In the genomic region with DNA sequence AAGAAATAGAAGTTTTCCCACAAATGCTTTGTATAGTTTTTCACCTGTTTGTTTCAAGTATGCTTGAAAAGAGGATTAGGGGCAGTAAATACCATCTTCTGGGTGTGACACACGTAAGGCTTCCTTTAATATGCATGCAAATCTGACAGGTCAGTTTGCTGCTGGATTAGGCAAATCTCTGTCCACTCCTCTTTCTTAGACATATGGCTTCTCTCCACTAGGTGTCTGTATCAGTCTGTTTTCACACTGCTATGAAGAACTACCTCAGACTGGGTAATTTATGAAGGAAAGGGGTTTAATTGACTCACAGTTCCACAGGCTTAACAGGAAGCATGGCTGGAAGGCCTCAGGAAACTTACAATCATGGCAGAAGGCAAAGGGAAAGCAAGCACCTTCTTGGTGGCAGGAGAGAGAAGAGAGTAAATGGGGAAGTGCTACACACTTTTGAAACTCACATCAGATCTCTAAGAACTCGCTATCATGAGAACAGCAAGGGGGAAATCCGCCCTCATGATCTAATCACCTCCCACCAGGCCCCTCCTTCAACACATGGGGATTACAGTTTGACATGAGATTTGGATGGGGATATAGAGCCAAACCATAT, we compare ENCODE assay signal across 2 cellular contexts.
TF ChIP-seq lines count a peak whose summit lies in the region.

No MANE protein-coding gene starts in this region.

TF ChIP-seq in IMR-90, 13 proteins besides CTCF, POLR2A, EP300 and RAD21 (continued from another document):
- TF ChIP-seq RFX5 (IDR thresholded peaks at IDR 0.05; ENCODE audit: low read depth, low read length) (no peak), BHLHE40 (IDR thresholded peaks at IDR 0.05; ENCODE audit: low read depth, low read length) (no peak), MXI1 (IDR thresholded peaks at IDR 0.05; ENCODE audit: borderline replicate concordance, low read depth, low read length) (no peak), FOS (IDR thresholded peaks at IDR 0.05; ENCODE audit: low read depth, low read length) (no peak), SMC3 (IDR thresholded peaks at IDR 0.05; ENCODE audit: low read depth, low read length) (no peak), NFE2L2 (IDR thresholded peaks at IDR 0.05; ENCODE audit: low read depth, low read length) (no peak), MAZ (IDR thresholded peaks at IDR 0.05; ENCODE audit: borderline replicate concordance, low read depth, low read length) (no peak)
- TF ChIP-seq, protein P1, sequence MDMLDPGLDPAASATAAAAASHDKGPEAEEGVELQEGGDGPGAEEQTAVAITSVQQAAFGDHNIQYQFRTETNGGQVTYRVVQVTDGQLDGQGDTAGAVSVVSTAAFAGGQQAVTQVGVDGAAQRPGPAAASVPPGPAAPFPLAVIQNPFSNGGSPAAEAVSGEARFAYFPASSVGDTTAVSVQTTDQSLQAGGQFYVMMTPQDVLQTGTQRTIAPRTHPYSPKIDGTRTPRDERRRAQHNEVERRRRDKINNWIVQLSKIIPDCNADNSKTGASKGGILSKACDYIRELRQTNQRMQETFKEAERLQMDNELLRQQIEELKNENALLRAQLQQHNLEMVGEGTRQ (IDR thresholded peaks at IDR 0.05; ENCODE audit: low read depth, low read length): no peak
- TF ChIP-seq, protein P2, sequence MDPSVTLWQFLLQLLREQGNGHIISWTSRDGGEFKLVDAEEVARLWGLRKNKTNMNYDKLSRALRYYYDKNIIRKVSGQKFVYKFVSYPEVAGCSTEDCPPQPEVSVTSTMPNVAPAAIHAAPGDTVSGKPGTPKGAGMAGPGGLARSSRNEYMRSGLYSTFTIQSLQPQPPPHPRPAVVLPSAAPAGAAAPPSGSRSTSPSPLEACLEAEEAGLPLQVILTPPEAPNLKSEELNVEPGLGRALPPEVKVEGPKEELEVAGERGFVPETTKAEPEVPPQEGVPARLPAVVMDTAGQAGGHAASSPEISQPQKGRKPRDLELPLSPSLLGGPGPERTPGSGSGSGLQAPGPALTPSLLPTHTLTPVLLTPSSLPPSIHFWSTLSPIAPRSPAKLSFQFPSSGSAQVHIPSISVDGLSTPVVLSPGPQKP (IDR thresholded peaks at IDR 0.05; ENCODE audit: borderline replicate concordance, low read depth, low read length): no peak

TF ChIP-seq in endothelial cell of umbilical vein, 7 proteins besides CTCF, POLR2A, EP300 and RAD21 (continued from another document):
- TF ChIP-seq GATA2 (IDR thresholded peaks at IDR 0.05; ENCODE audit: insufficient read depth, insufficient read length, low read depth, low read length): no peak
